8 cellular contexts compared by ENCODE assay signal in the genomic region with DNA sequence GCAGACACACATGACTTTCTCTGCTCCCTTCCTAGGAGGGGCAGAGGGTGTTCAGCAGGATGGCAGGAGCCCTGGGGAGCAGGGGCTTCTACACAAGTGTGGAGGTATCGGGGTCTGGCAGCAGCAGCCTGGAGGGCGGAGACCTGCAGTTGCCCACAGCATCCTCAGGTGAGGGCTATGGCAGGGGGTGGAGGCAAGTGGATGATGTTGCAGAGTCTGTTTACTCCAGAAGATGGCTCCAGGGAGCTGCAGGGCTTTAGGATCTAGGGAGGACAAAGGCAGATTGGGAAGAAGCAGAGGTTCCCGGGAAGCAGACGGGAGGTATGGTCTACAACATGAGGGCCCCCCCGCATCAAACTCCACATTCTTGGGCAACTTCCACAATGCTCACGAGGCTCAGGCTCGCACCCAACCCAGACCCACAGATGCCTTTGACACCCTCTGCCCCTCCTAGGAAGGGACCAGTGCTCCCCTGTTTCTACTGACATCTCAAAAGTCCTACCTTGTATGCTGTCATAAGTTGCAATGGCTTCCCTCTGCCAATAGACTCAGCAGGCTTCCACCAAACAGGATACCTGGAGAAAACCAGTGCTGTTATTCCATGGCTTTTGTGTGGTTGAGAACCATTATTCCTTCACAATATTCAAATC. TPM values are rescaled to one million over a fixed set of nuclear protein-coding genes. Genes with fewer than 3 reads are reported as not detected.
A peak's percentile ranks its signal among the peaks of the same experiment; 100 is the strongest.
DNase-seq lines count a peak whose midpoint lies in the region; ATAC-seq, FAIRE-seq and TF ChIP-seq lines count a peak whose summit lies in the region.

No MANE protein-coding gene starts in this region.

- no peaks in the 10 kb centered on the region for H3K36me3 ChIP-seq in kidney (ENCODE audit: control insufficient read depth in 1 of 2, insufficient read depth in 2 of 2, low read length in 2 of 2)

- H3K4me1 ChIP-seq in kidney (ENCODE audit: control insufficient read depth in 1 of 2, insufficient read depth in 1 of 2, low read depth in 1 of 2, low read length in 2 of 2) = no peaks in the 10 kb centered on the region

- no peak overlapping the region for H3K27ac ChIP-seq in kidney (ENCODE audit: low read depth in 2 of 2, low read length in 2 of 2)

- in situ Hi-C loops in KBM-7 (cut with MboI; ENCODE audit: low pct_unique_long_range_greater_than_20kb, low sequenced_read_pairs) (no loop called here), GM13976 (cut with MboI; ENCODE audit: low sequenced_read_pairs, unreplicated experiment) (no loop called here)

- H3K9ac ChIP-seq in kidney (ENCODE audit: low read length in 2 of 2) = no peak overlapping the region

- ATAC-seq in HG03139 (IDR thresholded peaks at IDR 0.05; ENCODE audit: unreplicated experiment) (no peak), HG02884 (IDR thresholded peaks at IDR 0.05; ENCODE audit: unreplicated experiment) (no peak)

- intact Hi-C loops in kidney (cut with DNase I) = no loop called here

- H3K4me3 ChIP-seq in kidney (ENCODE audit: low read length in 2 of 2) = no peak overlapping the region

- DNase-seq in DMS 273 (lab: John Stamatoyannopoulos, UW; ENCODE audit: unreplicated experiment) (peak; percentile 74), KBM-7 (peak; percentile 28), SHP77 treated with DMSO at 0.1 percent for 48 hours (lab: John Stamatoyannopoulos, UW) (peak; percentile 45), kidney (no peak), GM13976 (ENCODE audit: low spot score) (no peak)
- no peak for DNase-seq in effector CD8-positive, alpha-beta T cell (lab: John Stamatoyannopoulos, UW)

- H3K9me3 ChIP-seq in kidney (ENCODE audit: control insufficient read depth in 1 of 2, low read length in 2 of 2) = no peaks in the 10 kb centered on the region

- TF ChIP-seq CTCF in kidney (IDR thresholded peaks at IDR 0.05; ENCODE audit: borderline replicate concordance, extremely low read depth, insufficient read depth) = peak; percentile 23
- no peak for TF ChIP-seq CTCF in GM13976 (IDR thresholded peaks at IDR 0.05; ENCODE audit: borderline replicate concordance, control extremely low read depth, extremely low read depth, insufficient read depth, missing control alignments)

- no peak for FAIRE-seq in kidney (lab: Jason Lieb, UNC)

RNA-seq across cellular contexts. Expression of a gene that starts 12.0 kb away (rescaled TPM):
- 4.2 TPM for total RNA-seq in kidney
- 38.0 TPM for polyA plus RNA-seq in kidney (ENCODE audit: insufficient read depth, low read depth, low replicate concordance)

RNA-seq across cellular contexts. Expression of a gene that starts 19.6 kb away (rescaled TPM):
- total RNA-seq in kidney = 24.6 TPM
- 16.8 TPM for polyA plus RNA-seq in kidney (ENCODE audit: insufficient read depth, low read depth, low replicate concordance)

Comparison
In these comparisons a context has a peak if more than half of its experiments do, and no peak if none do; other contexts are left out.
1. DNase-seq: peak in DMS 273 (single experiment), KBM-7 (single experiment) and SHP77 treated with DMSO at 0.1 percent for 48 hours (single experiment); none in kidney (single experiment), effector CD8-positive, alpha-beta T cell (single experiment) and GM13976 (single experiment).